In the genomic region with DNA sequence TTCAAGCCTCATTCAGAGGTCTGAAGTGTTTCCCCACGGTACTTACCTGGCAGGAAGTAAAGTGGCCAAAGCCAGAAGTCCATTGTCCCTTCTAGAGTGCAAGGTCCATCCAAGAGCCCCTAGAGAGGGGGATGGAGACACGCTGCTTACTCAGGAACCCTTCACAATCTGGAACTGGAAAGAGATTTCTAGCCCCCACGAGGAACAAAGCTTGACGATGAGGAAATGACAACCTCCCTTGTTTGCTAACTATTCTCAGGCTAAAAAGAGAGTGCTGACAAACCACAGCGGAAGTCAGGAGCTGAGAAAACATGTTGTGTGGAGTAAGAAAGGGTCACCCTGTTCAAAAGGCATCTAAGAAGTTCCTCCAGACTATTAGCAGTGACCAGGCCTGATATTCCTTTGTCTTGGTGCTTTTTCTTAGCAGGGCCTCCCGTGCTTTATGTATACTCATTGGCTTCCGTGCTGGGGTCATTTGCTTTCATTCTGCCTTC, we compare ENCODE assay signal across 9 cellular contexts.
DNase-seq lines count a peak whose midpoint lies in the region; ATAC-seq lines count a peak whose summit lies in the region.
"Had no signal": no experiment of that assay in that cellular context is flagged by ENCODE, and none has a peak within 500 bp of the region (broad histone marks: within the 10 kb centered on the region; RNA-seq: fewer than 3 reads in every experiment).

A gene with protein sequence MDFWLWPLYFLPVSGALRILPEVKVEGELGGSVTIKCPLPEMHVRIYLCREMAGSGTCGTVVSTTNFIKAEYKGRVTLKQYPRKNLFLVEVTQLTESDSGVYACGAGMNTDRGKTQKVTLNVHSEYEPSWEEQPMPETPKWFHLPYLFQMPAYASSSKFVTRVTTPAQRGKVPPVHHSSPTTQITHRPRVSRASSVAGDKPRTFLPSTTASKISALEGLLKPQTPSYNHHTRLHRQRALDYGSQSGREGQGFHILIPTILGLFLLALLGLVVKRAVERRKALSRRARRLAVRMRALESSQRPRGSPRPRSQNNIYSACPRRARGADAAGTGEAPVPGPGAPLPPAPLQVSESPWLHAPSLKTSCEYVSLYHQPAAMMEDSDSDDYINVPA (minus strand): TSS at position 170 of the 494 bp plus-strand sequence. CDS start 87 bp downstream, at position 83.

- peak; percentile 32 for DNase-seq in NK-92 treated with Interleukin-12 subunit alpha and Interleukin-12 subunit beta, amount 100 ng/mL, for 24 hours (lab: John Stamatoyannopoulos, UW)
- DNase-seq in NK-92 (lab: John Stamatoyannopoulos, UW; ENCODE audit: unreplicated experiment) (no peak), NCI-H2029 treated with DMSO at 0.1 percent for 48 hours (lab: John Stamatoyannopoulos, UW) (peak; percentile 84), NCI-H146 treated with DMSO at 0.1 percent for 48 hours (lab: John Stamatoyannopoulos, UW; ENCODE audit: unreplicated experiment) (no peak), NCI-H1436 treated with DMSO at 0.1 percent for 48 hours (lab: John Stamatoyannopoulos, UW) (no peak)
- peak; percentile 71 for DNase-seq in central memory CD4-positive, alpha-beta T cell
- DNase-seq in stimulated activated CD8-positive, alpha-beta memory T cell treated with anti-CD3 and anti-CD28 coated beads, Interleukin-4, amount 100 ng/mL, for 48 hours: peak; percentile 51

- no peak for ATAC-seq in GM21360 (IDR thresholded peaks at IDR 0.05; ENCODE audit: unreplicated experiment)
- ATAC-seq: A549 had no signal

Comparison
In these comparisons a context has a peak if more than half of its experiments do, and no peak if none do; other contexts are left out.
1. DNase-seq: peak in NK-92 treated with Interleukin-12 subunit alpha and Interleukin-12 subunit beta, amount 100 ng/mL, for 24 hours (single experiment), NCI-H2029 treated with DMSO at 0.1 percent for 48 hours (single experiment), central memory CD4-positive, alpha-beta T cell (single experiment) and stimulated activated CD8-positive, alpha-beta memory T cell treated with anti-CD3 and anti-CD28 coated beads, Interleukin-4, amount 100 ng/mL, for 48 hours (single experiment); none in NK-92 (single experiment), NCI-H146 treated with DMSO at 0.1 percent for 48 hours (single experiment) and NCI-H1436 treated with DMSO at 0.1 percent for 48 hours (single experiment).